ENCODE assay signal across 25 cellular contexts in the genomic region with DNA sequence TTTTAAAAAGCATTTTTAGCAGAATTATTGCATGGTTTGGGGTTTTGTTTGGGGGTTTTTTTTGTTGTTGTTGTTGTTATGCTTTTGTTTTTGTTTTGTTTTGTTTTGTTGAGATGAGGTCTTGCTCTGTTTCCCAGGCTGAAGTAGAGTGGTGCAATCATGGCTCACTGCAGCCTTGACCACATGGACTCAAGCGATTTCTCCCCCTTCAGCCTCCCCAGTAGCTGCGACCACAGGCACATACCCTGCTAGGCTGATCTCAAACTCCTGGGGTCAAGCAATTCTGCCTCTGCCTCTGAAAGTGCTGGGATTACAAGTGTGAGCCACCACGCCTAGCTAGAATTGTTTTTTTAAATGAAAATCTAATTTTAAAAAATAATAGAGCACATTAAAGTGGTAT.
"Had no signal": no experiment of that assay in that cellular context is flagged by ENCODE, and none has a peak within 500 bp of the region (broad histone marks: within the 10 kb centered on the region; RNA-seq: fewer than 3 reads in every experiment).

No MANE protein-coding gene starts in this region.

- ATAC-seq: gastroesophageal sphincter; left cardiac atrium; lower lobe of right lung; pancreas; right cardiac atrium; stimulated activated effector memory CD8-positive, alpha-beta T cell treated with anti-CD3 and anti-CD28 coated beads, Interleukin-12 subunit alpha, Interleukin-12 subunit beta, amount 100 ng/mL, for 72 hours had no signal

- H3K4me3 ChIP-seq: esophagus muscularis mucosa, gastroesophageal sphincter, left ventricle myocardium inferior, lower lobe of right lung, pancreas, thoracic aorta, transverse colon had no signal

- H3K4me3 Mint-ChIP-seq: immature natural killer cell; memory B cell; naive B cell; nephron; stimulated activated effector memory CD8-positive, alpha-beta T cell treated with anti-CD3 and anti-CD28 coated beads, Interleukin-12 subunit alpha, Interleukin-12 subunit beta, amount 100 ng/mL, for 72 hours; stimulated activated naive CD8-positive, alpha-beta T cell treated with anti-CD3 and anti-CD28 coated beads, Interleukin-15, Interleukin-2, amounts not matched to agents 100 ng/mL and 50 ng/mL, for 24 hours had no signal

- H3K27me3 Mint-ChIP-seq: memory B cell; naive B cell; progenitor cell of endocrine pancreas; stimulated activated naive CD8-positive, alpha-beta T cell treated with anti-CD3 and anti-CD28 coated beads, Interleukin-15, Interleukin-2, amounts not matched to agents 100 ng/mL and 50 ng/mL, for 24 hours had no signal

- FAIRE-seq: endometrium, kidney, pancreas had no signal

- H3K9me3 Mint-ChIP-seq: immature natural killer cell; memory B cell; naive B cell; nephron; stimulated activated effector memory CD8-positive, alpha-beta T cell treated with anti-CD3 and anti-CD28 coated beads, Interleukin-12 subunit alpha, Interleukin-12 subunit beta, amount 100 ng/mL, for 72 hours; stimulated activated naive CD8-positive, alpha-beta T cell treated with anti-CD3 and anti-CD28 coated beads, Interleukin-15, Interleukin-2, amounts not matched to agents 100 ng/mL and 50 ng/mL, for 24 hours had no signal

- H3K36me3 ChIP-seq: pancreas, thoracic aorta had no signal

- H3K27ac ChIP-seq: epithelial cell of prostate, esophagus muscularis mucosa, gastroesophageal sphincter, left ventricle myocardium inferior, lower lobe of right lung, pancreas, thoracic aorta, transverse colon had no signal

- H3K4me1 ChIP-seq: esophagus muscularis mucosa, gastroesophageal sphincter, left ventricle myocardium inferior, lower lobe of right lung, pancreas, transverse colon had no signal

- H3K4me1 Mint-ChIP-seq: memory B cell, nephron had no signal

- H3K27me3 ChIP-seq: esophagus muscularis mucosa, gastroesophageal sphincter, pancreas, transverse colon had no signal

- H3K27ac Mint-ChIP-seq: memory B cell; naive B cell; nephron; progenitor cell of endocrine pancreas; stimulated activated effector memory CD8-positive, alpha-beta T cell treated with anti-CD3 and anti-CD28 coated beads, Interleukin-12 subunit alpha, Interleukin-12 subunit beta, amount 100 ng/mL, for 72 hours; stimulated activated naive CD8-positive, alpha-beta T cell treated with anti-CD3 and anti-CD28 coated beads, Interleukin-15, Interleukin-2, amounts not matched to agents 100 ng/mL and 50 ng/mL, for 24 hours had no signal

- DNase-seq: effector memory CD4-positive, alpha-beta T cell; foreskin fibroblast; glutamatergic neuron; immature natural killer cell; kidney; left cardiac atrium; left ventricle myocardium inferior; lower lobe of right lung; naive B cell; occipital lobe; pancreas; right cardiac atrium; stimulated activated CD4-positive, alpha-beta T cell treated with anti-CD3 and anti-CD28 coated beads, Interleukin-4, amount 100 ng/mL, for 1 hour; stimulated activated CD8-positive, alpha-beta memory T cell treated with anti-CD3 and anti-CD28 coated beads, Interleukin-4, amount 100 ng/mL, for 48 hours; transverse colon had no signal

- H3K9me3 ChIP-seq: esophagus muscularis mucosa, gastroesophageal sphincter, left ventricle myocardium inferior, lower lobe of right lung, pancreas, thoracic aorta, transverse colon had no signal
